Comparison of ENCODE assay signal across 19 cellular contexts in genomic region chr1:147811273-147811672, GRCh38. TPM values are rescaled to one million over a fixed set of nuclear protein-coding genes. Genes with fewer than 3 reads are reported as not detected.
DNase-seq lines count a peak whose midpoint lies in the region; ATAC-seq and TF ChIP-seq lines count a peak whose summit lies in the region.
"Had no signal": no experiment of that assay in that cellular context is flagged by ENCODE, and none has a peak within 500 bp of the region (broad histone marks: within the 10 kb centered on the region; RNA-seq: fewer than 3 reads in every experiment).

No MANE protein-coding gene starts in this region.

- no peak overlapping the region for H3K4me3 Mint-ChIP-seq in activated T-helper 2 cell treated with anti-CD3 and anti-CD28 coated beads, Interferon-gamma antibody, Interleukin-2, Interleukin-4, amounts not matched to agents 10 μg/mL and 5 μg/mL and 100 μg/mL, durations not matched to agents 14 hours and 24 hours and 36 hours (ENCODE audit: low read depth)
- H3K4me3 Mint-ChIP-seq: CD14-positive monocyte, HFFc6 had no signal

- no peaks in the 10 kb centered on the region for H3K27me3 ChIP-seq in mesendoderm (ENCODE audit: insufficient read depth, low read length, poor library complexity)
- no peaks in the 10 kb centered on the region for H3K27me3 ChIP-seq in right lobe of liver
- H3K27me3 ChIP-seq: BLaER1 had no signal

- no peaks in the 10 kb centered on the region for H3K36me3 Mint-ChIP-seq in activated T-helper 2 cell treated with anti-CD3 and anti-CD28 coated beads, Interferon-gamma antibody, Interleukin-2, Interleukin-4, amounts not matched to agents 10 μg/mL and 5 μg/mL and 100 μg/mL, durations not matched to agents 14 hours and 24 hours and 36 hours (ENCODE audit: low read depth)
- H3K36me3 Mint-ChIP-seq: CD14-positive monocyte; CD4-positive, alpha-beta memory T cell had no signal

- H2BK5ac ChIP-seq in mesendoderm (ENCODE audit: low read length) = peak overlapping the region; percentile 17

- no peaks in the 10 kb centered on the region for H3K79me1 ChIP-seq in mesendoderm (ENCODE audit: low read length)

- no peak overlapping the region for H3K4me2 ChIP-seq in mesendoderm (ENCODE audit: low read length)
- H3K4me2 ChIP-seq: A549, BLaER1 had no signal

- peaks cover 5% of the 10 kb centered on the region for H3K27me3 Mint-ChIP-seq in activated T-helper 2 cell treated with anti-CD3 and anti-CD28 coated beads, Interferon-gamma antibody, Interleukin-2, Interleukin-4, amounts not matched to agents 10 μg/mL and 5 μg/mL and 100 μg/mL, durations not matched to agents 14 hours and 24 hours and 36 hours (ENCODE audit: low read depth)

- H3K27ac Mint-ChIP-seq in activated T-helper 2 cell treated with anti-CD3 and anti-CD28 coated beads, Interferon-gamma antibody, Interleukin-2, Interleukin-4, amounts not matched to agents 10 μg/mL and 5 μg/mL and 100 μg/mL, durations not matched to agents 14 hours and 24 hours and 36 hours = no peak overlapping the region
- H3K27ac Mint-ChIP-seq: CD14-positive monocyte; CD4-positive, alpha-beta memory T cell; HFFc6 had no signal

- H2BK15ac ChIP-seq in mesendoderm (replicated peaks; ENCODE audit: low read depth) = no peak overlapping the region

- no peak overlapping the region for H3K9ac ChIP-seq in mesendoderm (ENCODE audit: low read length)
- H3K9ac ChIP-seq: BLaER1 had no signal

- no peaks in the 10 kb centered on the region for H3K9me3 Mint-ChIP-seq in activated T-helper 2 cell treated with anti-CD3 and anti-CD28 coated beads, Interferon-gamma antibody, Interleukin-2, Interleukin-4, amounts not matched to agents 10 μg/mL and 5 μg/mL and 100 μg/mL, durations not matched to agents 14 hours and 24 hours and 36 hours

- no peaks in the 10 kb centered on the region for H3K4me1 Mint-ChIP-seq in activated T-helper 2 cell treated with anti-CD3 and anti-CD28 coated beads, Interferon-gamma antibody, Interleukin-2, Interleukin-4, amounts not matched to agents 10 μg/mL and 5 μg/mL and 100 μg/mL, durations not matched to agents 14 hours and 24 hours and 36 hours (ENCODE audit: low read depth)
- H3K4me1 Mint-ChIP-seq: CD14-positive monocyte had no signal

- H2BK120ac ChIP-seq in mesendoderm (ENCODE audit: low read depth, low read length) = no peak overlapping the region

- H3K56ac ChIP-seq in mesendoderm (ENCODE audit: low read length) = peak overlapping the region; percentile 47

- H4K8ac ChIP-seq in mesendoderm (ENCODE audit: low read depth, low read length) = no peak overlapping the region

- H3K4me1 ChIP-seq in mesendoderm (ENCODE audit: control insufficient read depth, low read depth, low read length) (peaks cover 9% of the 10 kb centered on the region), right lobe of liver (peaks cover 0 to 12% (median 5%) of the 10 kb centered on the region in 4 donors)
- H3K4me1 ChIP-seq: A549 had no signal

- peak overlapping the region; percentile 12 for H2AK5ac ChIP-seq in mesendoderm (ENCODE audit: low read length)

- H3K4me3 ChIP-seq in mesendoderm (ENCODE audit: low read length) = no peak overlapping the region
- H3K4me3 ChIP-seq in right lobe of liver = no peak overlapping the region
- H3K4me3 ChIP-seq: A549, BLaER1 had no signal

- H3K27ac ChIP-seq in mesendoderm (ENCODE audit: low read depth, low read length) = no peak overlapping the region
- no peak overlapping the region for H3K27ac ChIP-seq in right lobe of liver
- H3K27ac ChIP-seq: 22Rv1, A549, BLaER1 had no signal

- H3K36me3 ChIP-seq in mesendoderm (ENCODE audit: control insufficient read depth, insufficient read depth, low read length) (no peaks in the 10 kb centered on the region), right lobe of liver (no peaks in the 10 kb centered on the region)
- H3K36me3 ChIP-seq: BLaER1 had no signal

- intact Hi-C loops in Right ventricle myocardium inferior (cut with DNase I) (no loop called here), cardiac septum (cut with DNase I) (no loop called here), left cardiac atrium (cut with DNase I) (loop anchor here in 1 of 2 donors (5.0 kb wide), 1 partner anchor 64 kb away; no protein-coding TSS in a partner anchor), right lobe of liver (cut with DNase I) (no loop called here)
- intact Hi-C loops in activated T-helper 2 cell treated with anti-CD3 and anti-CD28 coated beads, Interferon-gamma antibody, Interleukin-2, Interleukin-4, amounts not matched to agents 10 μg/mL and 5 μg/mL and 100 μg/mL, durations not matched to agents 14 hours and 24 hours and 36 hours (cut with micrococcal nuclease) = no loop called here

- ATAC-seq in Right ventricle myocardium inferior (peak; percentile 83), left cardiac atrium (peak; percentile 87 to 94), right lobe of liver (no peak)
- ATAC-seq: A549, HCT116 had no signal

- H4K5ac ChIP-seq in mesendoderm (ENCODE audit: low read length) = no peak overlapping the region

- no peak for TF ChIP-seq CTCF in right lobe of liver (IDR thresholded peaks at IDR 0.05)

- TF ChIP-seq POLR2A in right lobe of liver (IDR thresholded peaks at IDR 0.05) = no peak

- no peak overlapping the region for H3K18ac ChIP-seq in mesendoderm (ENCODE audit: low read length)

- H3K23ac ChIP-seq in mesendoderm (ENCODE audit: low read length) = peak overlapping the region; percentile 18

- H3K9me3 ChIP-seq in right lobe of liver = no peaks in the 10 kb centered on the region
- H3K9me3 ChIP-seq: A549, BLaER1 had no signal

- no peak overlapping the region for H3K4ac ChIP-seq in mesendoderm (ENCODE audit: low read depth, low read length)

- no CpG with 5 or more reads among the region's 5 CpGs for WGBS in mesendoderm (ENCODE audit: extremely low coverage, insufficient coverage, low lambda C conversion rate)
- 67% methylated on average over 1 of the region's 5 CpGs for WGBS in right lobe of liver (ENCODE audit: insufficient coverage, low coverage, low lambda C conversion rate, missing lambda C conversion rate)

- no peaks in the 10 kb centered on the region for H3K79me2 ChIP-seq in mesendoderm (ENCODE audit: control insufficient read depth, insufficient read depth, low read length)

- DNase-seq in Right ventricle myocardium inferior (ENCODE audit: missing footprints) (no peak), cardiac septum (ENCODE audit: low spot score) (no peak), left cardiac atrium (peak; percentile 44), mesendoderm (no peak), NAMALWA (ENCODE audit: low spot score) (no peak), right lobe of liver (no peak)
- no peak for DNase-seq in activated T-helper 2 cell treated with anti-CD3 and anti-CD28 coated beads, Interferon-gamma antibody, Interleukin-2, Interleukin-4, amounts not matched to agents 10 μg/mL and 5 μg/mL and 100 μg/mL, durations not matched to agents 14 hours and 24 hours and 36 hours (ENCODE audit: low spot score)
- DNase-seq: Calu3; CD4-positive, alpha-beta memory T cell; DMS79 treated with DMSO at 0.1 percent for 48 hours; GF-D8; GOT3; H7; HFFc6 had no signal

RNA-seq across cellular contexts. Expression of gene GJA5, which starts 50.9 kb away (rescaled TPM):
- total RNA-seq in Right ventricle myocardium inferior (11.3 TPM), cardiac septum (9.9 TPM), left cardiac atrium (10 to 100 TPM; 39.4 to 54.6 TPM), right lobe of liver (1 to 10 TPM in 1 of 6 experiments, under 1 TPM in 5; 0.12 to 1.2 (median 0.56) TPM)
- 2.2 TPM for polyA plus RNA-seq in mesendoderm (2013, experiment 1 of 2)
- polyA plus RNA-seq in mesendoderm (2013, experiment 2 of 2) = 2.2 TPM
- total RNA-seq in activated T-helper 2 cell treated with anti-CD3 and anti-CD28 coated beads, Interferon-gamma antibody, Interleukin-2, Interleukin-4, amounts not matched to agents 10 μg/mL and 5 μg/mL and 100 μg/mL, durations not matched to agents 14 hours and 24 hours and 36 hours = not detected in 2 replicates
- total RNA-seq: Calu3; CD4-positive, alpha-beta memory T cell had no signal
- polyA plus RNA-seq: A549; CD14-positive monocyte; CD4-positive, alpha-beta memory T cell had no signal

Comparison
In these comparisons a context has a peak if more than half of its experiments do, and no peak if none do; other contexts are left out.
1. ATAC-seq: peak in Right ventricle myocardium inferior (single experiment) and left cardiac atrium (2 of 2); none in right lobe of liver (0 of 4).